In the genomic region with DNA sequence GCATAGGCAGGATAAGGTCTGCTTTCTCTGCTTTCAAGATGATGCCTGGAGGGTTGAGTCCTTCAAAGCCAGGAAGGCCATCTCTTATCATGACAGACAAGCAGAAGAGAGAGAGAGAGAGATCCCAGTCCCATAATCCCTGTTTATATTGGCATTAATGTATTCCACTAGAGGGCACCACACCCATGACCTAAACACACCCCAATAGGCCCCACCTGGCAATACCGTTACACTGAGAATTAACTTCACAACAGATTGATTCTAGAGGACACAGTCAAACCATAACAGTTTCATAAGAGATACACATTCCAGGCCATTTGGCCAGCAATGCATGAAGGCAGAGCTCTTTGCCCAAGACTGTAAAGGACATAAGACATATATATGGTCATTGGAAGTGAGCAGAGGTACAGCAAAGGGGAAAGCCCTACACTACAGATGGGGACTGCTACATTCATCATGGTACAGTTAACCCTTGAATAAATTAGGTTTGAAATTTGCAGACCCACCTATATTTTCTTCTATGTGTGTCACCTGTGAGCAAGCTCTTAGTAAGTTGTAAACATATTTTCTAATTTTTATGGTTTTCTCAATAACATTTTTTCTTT, we compare ENCODE assay signal across 10 cellular contexts.
DNase-seq lines count a peak whose midpoint lies in the region; ATAC-seq, FAIRE-seq and TF ChIP-seq lines count a peak whose summit lies in the region.
"Had no signal": no experiment of that assay in that cellular context is flagged by ENCODE, and none has a peak within 500 bp of the region (broad histone marks: within the 10 kb centered on the region; RNA-seq: fewer than 3 reads in every experiment).

No MANE protein-coding gene starts in this region.

- H3K36me3 ChIP-seq in GM23248 (ENCODE audit: low read depth) (no peaks in the 10 kb centered on the region), left lung (no peaks in the 10 kb centered on the region)

- WGBS in GM23248 (ENCODE audit: low coverage in 1 of 2, low lambda C conversion rate in 2 of 2, missing lambda C conversion rate in 2 of 2), 2 experiments = 25 to 29% methylated on average over 1 of the region's 1 CpG

- no peaks in the 10 kb centered on the region for H3F3A ChIP-seq in GM23248 (ENCODE audit: insufficient read depth)

- in situ Hi-C loops in GM23248 (cut with MboI) = no loop called here

- H3K9me3 Mint-ChIP-seq in stimulated activated naive CD8-positive, alpha-beta T cell treated with anti-CD3 and anti-CD28 coated beads, Interleukin-15, amount 100 ng/mL, for 72 hours = peaks cover 0 to 6% of the 10 kb centered on the region in 2 donors
- H3K9me3 Mint-ChIP-seq in activated naive CD8-positive, alpha-beta T cell treated with anti-CD3 and anti-CD28 coated beads, Interleukin-2, amount 50 U/mL, for 24 hours = no peaks in the 10 kb centered on the region

- H3K9me3 ChIP-seq in GM23248 (ENCODE audit: low read depth) (no peaks in the 10 kb centered on the region), left lung (no peaks in the 10 kb centered on the region)

- H3K4me1 ChIP-seq in GM23248 (ENCODE audit: insufficient read depth) (no peaks in the 10 kb centered on the region), left lung (no peaks in the 10 kb centered on the region)

- H3K9me2 ChIP-seq in GM23248 (ENCODE audit: insufficient read depth) = no peaks in the 10 kb centered on the region

- ATAC-seq in left lung (peak; percentile 61), GM19467 (IDR thresholded peaks at IDR 0.05; ENCODE audit: unreplicated experiment) (no peak)
- no peak for ATAC-seq in stimulated activated naive CD8-positive, alpha-beta T cell treated with anti-CD3 and anti-CD28 coated beads, Interleukin-15, amount 100 ng/mL, for 72 hours
- no peak for ATAC-seq in activated naive CD8-positive, alpha-beta T cell treated with anti-CD3 and anti-CD28 coated beads, Interleukin-2, amount 50 U/mL, for 24 hours

- H3K4me3 Mint-ChIP-seq in stimulated activated naive CD8-positive, alpha-beta T cell treated with anti-CD3 and anti-CD28 coated beads, Interleukin-15, amount 100 ng/mL, for 72 hours = no peak overlapping the region
- H3K4me3 Mint-ChIP-seq in activated naive CD8-positive, alpha-beta T cell treated with anti-CD3 and anti-CD28 coated beads, Interleukin-2, amount 50 U/mL, for 24 hours = no peak overlapping the region

- H2AFZ ChIP-seq in GM23248 = no peak overlapping the region

- no peak overlapping the region for H3K4me2 ChIP-seq in GM23248 (ENCODE audit: unreplicated experiment)

- H3K79me2 ChIP-seq in GM23248 (ENCODE audit: insufficient read depth) = no peaks in the 10 kb centered on the region

- H3K36me3 Mint-ChIP-seq in activated naive CD8-positive, alpha-beta T cell treated with anti-CD3 and anti-CD28 coated beads, Interleukin-2, amount 50 U/mL, for 24 hours (ENCODE audit: low read depth) = no peaks in the 10 kb centered on the region

- peak in 1 of 2 donors; percentile 26 for TF ChIP-seq CTCF in left lung (IDR thresholded peaks at IDR 0.05)

- FAIRE-seq in RCC 7860 (lab: Jason Lieb, UNC) = no peak

- no peak overlapping the region for H3K9ac ChIP-seq in GM23248

- H3K27ac ChIP-seq in GM23248 (no peak overlapping the region), left lung (no peak overlapping the region)

- no peak overlapping the region for H3K27ac Mint-ChIP-seq in stimulated activated naive CD8-positive, alpha-beta T cell treated with anti-CD3 and anti-CD28 coated beads, Interleukin-15, amount 100 ng/mL, for 72 hours
- no peak overlapping the region for H3K27ac Mint-ChIP-seq in activated naive CD8-positive, alpha-beta T cell treated with anti-CD3 and anti-CD28 coated beads, Interleukin-2, amount 50 U/mL, for 24 hours

- intact Hi-C loops in left lung (cut with DNase I) = no loop called here

- H4K20me1 ChIP-seq in GM23248 (ENCODE audit: insufficient read depth) = no peaks in the 10 kb centered on the region

- H3K27me3 ChIP-seq in GM23248 (replicated peaks; ENCODE audit: insufficient read depth) = no peaks in the 10 kb centered on the region
- no peaks in the 10 kb centered on the region for H3K27me3 ChIP-seq in left lung

- H3K4me3 ChIP-seq in GM23248 (no peak overlapping the region), left lung (no peak overlapping the region)

- DNase-seq in GDM1 (lab: John Stamatoyannopoulos, UW) = peak; percentile 56
- peak; percentile 18 for DNase-seq in GM23248
- DNase-seq in RCC 7860 (ENCODE audit: low spot score) = peak; percentile 9
- DNase-seq in left lung = no peak
- no peak for DNase-seq in stimulated activated naive CD8-positive, alpha-beta T cell treated with anti-CD3 and anti-CD28 coated beads, Interleukin-15, amount 100 ng/mL, for 72 hours
- DNase-seq in COR-L47 (lab: John Stamatoyannopoulos, UW) = no peak
- DNase-seq in activated naive CD8-positive, alpha-beta T cell treated with anti-CD3 and anti-CD28 coated beads, Interleukin-2, amount 50 U/mL, for 24 hours = no peak
- DNase-seq: effector memory CD4-positive, alpha-beta T cell; T1000 had no signal

- H3K27me3 Mint-ChIP-seq in stimulated activated naive CD8-positive, alpha-beta T cell treated with anti-CD3 and anti-CD28 coated beads, Interleukin-15, amount 100 ng/mL, for 72 hours = peaks cover 9% of the 10 kb centered on the region
- no peaks in the 10 kb centered on the region for H3K27me3 Mint-ChIP-seq in activated naive CD8-positive, alpha-beta T cell treated with anti-CD3 and anti-CD28 coated beads, Interleukin-2, amount 50 U/mL, for 24 hours

- no peaks in the 10 kb centered on the region for H3K4me1 Mint-ChIP-seq in stimulated activated naive CD8-positive, alpha-beta T cell treated with anti-CD3 and anti-CD28 coated beads, Interleukin-15, amount 100 ng/mL, for 72 hours
- no peaks in the 10 kb centered on the region for H3K4me1 Mint-ChIP-seq in activated naive CD8-positive, alpha-beta T cell treated with anti-CD3 and anti-CD28 coated beads, Interleukin-2, amount 50 U/mL, for 24 hours

Comparison
In these comparisons a context has a peak if more than half of its experiments do, and no peak if none do; other contexts are left out.
1. DNase-seq: peak in GDM1 (single experiment), GM23248 (single experiment) and RCC 7860 (single experiment); none in left lung (0 of 2), stimulated activated naive CD8-positive, alpha-beta T cell treated with anti-CD3 and anti-CD28 coated beads, Interleukin-15, amount 100 ng/mL, for 72 hours (0 of 2), COR-L47 (single experiment) and activated naive CD8-positive, alpha-beta T cell treated with anti-CD3 and anti-CD28 coated beads, Interleukin-2, amount 50 U/mL, for 24 hours (single experiment).